Comparison of ENCODE assay signal across 21 cellular contexts in genomic region chr1:243740255-243740999, GRCh38.
DNase-seq lines count a peak whose midpoint lies in the region; ATAC-seq lines count a peak whose summit lies in the region.
"Had no signal": no experiment of that assay in that cellular context is flagged by ENCODE, and none has a peak within 500 bp of the region (broad histone marks: within the 10 kb centered on the region; RNA-seq: fewer than 3 reads in every experiment).

No MANE protein-coding gene starts in this region.

- no peaks in the 10 kb centered on the region for H3K9me3 ChIP-seq in HUES48 (ENCODE audit: control insufficient read depth, insufficient read depth, low read length)
- peaks cover 4% of the 10 kb centered on the region for H3K9me3 ChIP-seq in iPS-18a (ENCODE audit: control insufficient read depth, low read depth, low read length)
- H3K9me3 ChIP-seq: A549, adrenal gland, left lung, transverse colon had no signal

- H3K9ac ChIP-seq in HUES48 (ENCODE audit: low read depth, low read length) (peak overlapping the region; percentile 13; the same call in 1 of the 2 replicates), iPS-18a (ENCODE audit: low read length) (peak overlapping the region; percentile 20)

- H3K4me3 ChIP-seq in HUES48 (ENCODE audit: low read depth, low read length) (0 out of 2 replicates have a peak overlapping the region, but pooled peaks have one; percentile 3), iPS-18a (ENCODE audit: low read length) (peak overlapping the region; percentile 6)
- H3K4me3 ChIP-seq: A549, adrenal gland, left lung, transverse colon had no signal

- no peaks in the 10 kb centered on the region for H3K27me3 ChIP-seq in HUES48 (ENCODE audit: control insufficient read depth, insufficient read depth, low read length)
- no peaks in the 10 kb centered on the region for H3K27me3 ChIP-seq in iPS-18a (ENCODE audit: control insufficient read depth, insufficient read depth, low read length)
- H3K27me3 ChIP-seq: adrenal gland, left lung, transverse colon had no signal

- H3K4me1 ChIP-seq in HUES48 (ENCODE audit: control insufficient read depth, insufficient read depth, low read length) (peaks cover 66% of the 10 kb centered on the region), iPS-18a (ENCODE audit: control insufficient read depth, low read depth, low read length) (peaks cover 61% of the 10 kb centered on the region)

- H3K27ac ChIP-seq in HUES48 (ENCODE audit: low read depth, low read length) (peak overlapping the region; percentile 85), caudate nucleus (ENCODE audit: low read depth, low read length) (peak overlapping the region; percentile 72), iPS-18a (ENCODE audit: low read length) (peak overlapping the region; percentile 85)
- H3K27ac ChIP-seq: A549, left lung, transverse colon had no signal

- no peak for ATAC-seq in GM21447 (IDR thresholded peaks at IDR 0.05; ENCODE audit: unreplicated experiment)
- ATAC-seq: A549, left lung, sciatic nerve had no signal

- no peaks in the 10 kb centered on the region for H3K36me3 ChIP-seq in HUES48 (ENCODE audit: control insufficient read depth, insufficient read depth, low read length)
- H3K36me3 ChIP-seq in iPS-18a (ENCODE audit: control insufficient read depth, low read depth, low read length), result no peaks in the 10 kb centered on the region
- H3K36me3 ChIP-seq: adrenal gland, left lung, transverse colon had no signal

- DNase-seq in AG20443 (ENCODE audit: low spot score) (peak; percentile 11), caudate nucleus (lab: John Stamatoyannopoulos, UW) (no peak), HK-2 (ENCODE audit: unreplicated experiment) (no peak), NCI-H446 treated with DMSO at 0.1 percent for 48 hours (lab: John Stamatoyannopoulos, UW) (no peak)
- DNase-seq in stimulated activated CD4-positive, alpha-beta T cell treated with anti-CD3 and anti-CD28 coated beads, Interleukin-12 subunit alpha, Interleukin-12 subunit beta, amount 100 ng/mL, for 4 hours, result no peak
- DNase-seq: activated CD4-positive, alpha-beta T cell treated with anti-CD3 and anti-CD28 coated beads for 48 hours; activated effector memory CD4-positive, alpha-beta T cell treated with Interleukin-2 at 50 U/mL for 16 hours; adrenal gland; DMS79; foreskin melanocyte; Kasumi-1; left lung; NCI-H1105 treated with DMSO at 0.1 percent for 48 hours; NCI-H82; occipital lobe; transverse colon had no signal
